ENCODE assay signal across 20 cellular contexts in genomic region chr6:125188037-125188436, GRCh38. TPM values are rescaled to one million over a fixed set of nuclear protein-coding genes. Genes with fewer than 3 reads are reported as not detected.
DNase-seq lines count a peak whose midpoint lies in the region; ATAC-seq, FAIRE-seq and TF ChIP-seq lines count a peak whose summit lies in the region.
"Had no signal": no experiment of that assay in that cellular context is flagged by ENCODE, and none has a peak within 500 bp of the region (broad histone marks: within the 10 kb centered on the region; RNA-seq: fewer than 3 reads in every experiment).

No MANE protein-coding gene starts in this region.

- H3K4me3 Mint-ChIP-seq in CD4-positive, alpha-beta memory T cell: no peak overlapping the region
- H3K4me3 Mint-ChIP-seq: activated CD4-positive, alpha-beta T cell treated with anti-CD3 and anti-CD28 coated beads for 36 hours; effector memory CD8-positive, alpha-beta T cell; natural killer cell had no signal

- H3K4me3 ChIP-seq in A549: no peak overlapping the region
- no peak overlapping the region for H3K4me3 ChIP-seq in cardiac fibroblast (replicated peaks in 1 of 2; ENCODE audit: low read depth in 2 of 2, low read length in 2 of 2)
- H3K4me3 ChIP-seq in CD4-positive, alpha-beta memory T cell (ENCODE audit: low read length in 2 of 2): no peak overlapping the region
- H3K4me3 ChIP-seq: GM12878, lower lobe of right lung, SK-N-MC had no signal

- no peak for TF ChIP-seq EP300 in A549 (IDR thresholded peaks at IDR 0.05)

- POLR2A ChIA-PET in A549 (lab: Yijun Ruan, JAX): no interaction called here
- POLR2A ChIA-PET in CD4-positive, alpha-beta memory T cell (lab: Charles Lee; ENCODE audit: partially characterized antibody): no interaction called here

- peaks cover 6% of the 10 kb centered on the region in 2 donors for H3K27me3 Mint-ChIP-seq in CD4-positive, alpha-beta memory T cell

- H3K4me1 Mint-ChIP-seq in CD4-positive, alpha-beta memory T cell: peaks cover 0 to 3% (median 1%) of the 10 kb centered on the region in 4 donors

- no peak for DNase-seq in A549 (ENCODE audit: low read depth in 1 of 2, low spot score in 1 of 2)
- DNase-seq in HS-5 (ENCODE audit: low read depth): peak; percentile 24
- peak; percentile 47 to 73 for DNase-seq in cardiac fibroblast (ENCODE audit: low read depth in 2 of 2)
- peak; percentile 90 for DNase-seq in kidney glomerular epithelial cell (lab: John Stamatoyannopoulos, UW)
- DNase-seq in LoVo (ENCODE audit: low spot score): no peak
- DNase-seq in CD4-positive, alpha-beta memory T cell: no peak
- DNase-seq in NK-92 (lab: John Stamatoyannopoulos, UW; ENCODE audit: unreplicated experiment): no peak
- DNase-seq: activated CD4-positive, alpha-beta T cell treated with anti-CD3 and anti-CD28 coated beads for 36 hours; activated CD8-positive, alpha-beta memory T cell treated with anti-CD3 and anti-CD28 coated beads, Interleukin-2, amount 50 U/mL, for 4 hours; activated naive CD4-positive, alpha-beta T cell; effector memory CD8-positive, alpha-beta T cell; GOT3; lower lobe of right lung; natural killer cell; NCI-H1694 treated with DMSO at 0.1 percent for 48 hours; retina had no signal

- TF ChIP-seq CTCF in A549 (IDR thresholded peaks at IDR 0.05) (no peak), cardiac fibroblast (IDR thresholded peaks at IDR 0.05; ENCODE audit: low read depth, low read length) (no peak)

- H3K9me3 ChIP-seq in A549: no peaks in the 10 kb centered on the region
- H3K9me3 ChIP-seq in CD4-positive, alpha-beta memory T cell (ENCODE audit: control insufficient read depth in 1 of 2, low read length in 2 of 2): no peaks in the 10 kb centered on the region
- H3K9me3 ChIP-seq: lower lobe of right lung had no signal

- peak overlapping the region; percentile 30; the same call in 2 of the 3 replicates for H3K4me2 ChIP-seq in A549

- H3K36me3 ChIP-seq in CD4-positive, alpha-beta memory T cell (ENCODE audit: insufficient read depth, low read length): no peaks in the 10 kb centered on the region
- H3K36me3 ChIP-seq: lower lobe of right lung had no signal

- FAIRE-seq in A549 (lab: Jason Lieb, UNC): no peak
- FAIRE-seq: frontal cortex, GM12878 had no signal

- no peak for TF ChIP-seq RAD21 in A549 (conservative IDR thresholded peaks at IDR 0.05 in 1 of 2, IDR thresholded peaks at IDR 0.05 in 1 of 2)

- WGBS in A549 (ENCODE audit: missing lambda C conversion rate): 84% methylated on average over 2 of the region's 2 CpGs

- no peaks in the 10 kb centered on the region for H3K9me3 Mint-ChIP-seq in CD4-positive, alpha-beta memory T cell
- H3K9me3 Mint-ChIP-seq: effector memory CD8-positive, alpha-beta T cell; natural killer cell had no signal

- ATAC-seq in A549: no peak
- ATAC-seq in GM21723 (IDR thresholded peaks at IDR 0.05; ENCODE audit: unreplicated experiment): no peak
- ATAC-seq: activated CD4-positive, alpha-beta T cell treated with anti-CD3 and anti-CD28 coated beads for 36 hours; effector memory CD8-positive, alpha-beta T cell; GM12878; lower lobe of right lung; natural killer cell had no signal

- H3K27ac ChIP-seq in A549: no peak overlapping the region
- H3K27ac ChIP-seq in CD4-positive, alpha-beta memory T cell (ENCODE audit: low read depth, low read length): no peak overlapping the region
- H3K27ac ChIP-seq: lower lobe of right lung, SK-N-MC had no signal

- no peak for TF ChIP-seq POLR2A in A549 (IDR thresholded peaks at IDR 0.05; ENCODE audit: low read length)

- no peak overlapping the region for H3K27ac Mint-ChIP-seq in CD4-positive, alpha-beta memory T cell
- H3K27ac Mint-ChIP-seq: activated CD4-positive, alpha-beta T cell treated with anti-CD3 and anti-CD28 coated beads for 36 hours; effector memory CD8-positive, alpha-beta T cell; natural killer cell had no signal

- no peaks in the 10 kb centered on the region for H3K36me3 Mint-ChIP-seq in CD4-positive, alpha-beta memory T cell
- H3K36me3 Mint-ChIP-seq: natural killer cell had no signal

- intact Hi-C loops in CD4-positive, alpha-beta memory T cell (cut with micrococcal nuclease): no loop called here

- H3K4me1 ChIP-seq in A549: peaks cover 44% of the 10 kb centered on the region
- H3K4me1 ChIP-seq in CD4-positive, alpha-beta memory T cell (ENCODE audit: insufficient read depth, low read length): no peaks in the 10 kb centered on the region
- H3K4me1 ChIP-seq: lower lobe of right lung had no signal

- CTCF ChIA-PET in A549 (lab: Yijun Ruan, JAX): no interaction called here
- CTCF ChIA-PET in CD4-positive, alpha-beta memory T cell (lab: Charles Lee; ENCODE audit: partially characterized antibody): no interaction called here

- no peaks in the 10 kb centered on the region for H3K27me3 ChIP-seq in CD4-positive, alpha-beta memory T cell (ENCODE audit: insufficient read depth, low read length)

TF ChIP-seq in A549, 52 proteins besides CTCF, POLR2A, EP300 and RAD21:
- TF ChIP-seq EHMT2 (IDR thresholded peaks at IDR 0.05; ENCODE audit: low read depth) (no peak), ZC3H11A (IDR thresholded peaks at IDR 0.05) (no peak), PHF8 (IDR thresholded peaks at IDR 0.05; ENCODE audit: borderline replicate concordance, low read depth) (no peak), RFX5 (IDR thresholded peaks at IDR 0.05) (no peak), POLR2AphosphoS2 (conservative IDR thresholded peaks at IDR 0.05; ENCODE audit: low read length) (no peak), USF2 (IDR thresholded peaks at IDR 0.05) (no peak), NFE2L2 (conservative IDR thresholded peaks at IDR 0.05; ENCODE audit: low read length) (no peak), HES2 (IDR thresholded peaks at IDR 0.05) (no peak), RNF2 (IDR thresholded peaks at IDR 0.05; ENCODE audit: borderline replicate concordance, low read depth) (no peak), MAX (IDR thresholded peaks at IDR 0.05) (no peak), BCL3 (IDR thresholded peaks at IDR 0.05) (no peak), SMC3 (IDR thresholded peaks at IDR 0.05) (no peak), HOXA7 (CRISPR knock-in tag; IDR thresholded peaks at IDR 0.05) (no peak), FOXS1 (CRISPR knock-in tag; IDR thresholded peaks at IDR 0.05) (no peak), ZFP36 (IDR thresholded peaks at IDR 0.05; ENCODE audit: borderline replicate concordance, partially characterized antibody) (no peak), MAFK (IDR thresholded peaks at IDR 0.05; ENCODE audit: partially characterized antibody) (no peak), ZNF302 (CRISPR knock-in tag; IDR thresholded peaks at IDR 0.05) (no peak)

RNA-seq across cellular contexts. Expression of gene TPD52L1, which starts 34.5 kb away (rescaled TPM):
- 119 and 144 TPM in 2 replicates for polyA plus RNA-seq in A549 (2011; rRNA removed)
- 104 and 114 TPM in 2 replicates for polyA plus RNA-seq in A549 (2012; cell fraction: cytosol; rRNA removed)
- polyA plus RNA-seq in A549 (2012; cell fraction: nucleus; rRNA removed): 39.4 and 46.1 TPM in 2 replicates
- polyA plus RNA-seq in A549 (2017; fragmentation: RNase III; extraction: RNeasy Plus Mini Kit Qiagen cat#74134 plus additional on column Dnase treatment): 80.0 to 115 TPM (median 90.1 TPM) in 3 replicates
- polyA minus RNA-seq in A549 (2011; rRNA and poly(A)+ RNA removed): 28.6 and 30.4 TPM in 2 replicates
- under 1 TPM; 0.33 to 0.35 TPM for total RNA-seq in CD4-positive, alpha-beta memory T cell
- under 1 TPM in 1 of 2 donors, not detected in 1; 0.62 TPM for polyA plus RNA-seq in CD4-positive, alpha-beta memory T cell

Comparison
In these comparisons a context has a peak if more than half of its experiments do, and no peak if none do; other contexts are left out.
1. DNase-seq: peak in HS-5 (single experiment), cardiac fibroblast (2 of 2) and kidney glomerular epithelial cell (single experiment); none in A549 (0 of 2), LoVo (single experiment), CD4-positive, alpha-beta memory T cell (0 of 5) and NK-92 (single experiment).
2. RNA of gene TPD52L1, which starts 34.5 kb away (polyA plus RNA-seq): 39.4 to 144 TPM in A549; 0.62 TPM in CD4-positive, alpha-beta memory T cell; every median in the first group is over 10 times any median in the second.